21 cellular contexts compared by ENCODE assay signal in genomic region chr20:5145365-5146301, GRCh38. TPM values are rescaled to one million over a fixed set of nuclear protein-coding genes. Genes with fewer than 3 reads are reported as not detected.
A peak's percentile ranks its signal among the peaks of the same experiment; 100 is the strongest.
DNase-seq lines count a peak whose midpoint lies in the region; ATAC-seq, FAIRE-seq and TF ChIP-seq lines count a peak whose summit lies in the region.
"Had no signal": no experiment of that assay in that cellular context is flagged by ENCODE, and none has a peak within 500 bp of the region (broad histone marks: within the 10 kb centered on the region; RNA-seq: fewer than 3 reads in every experiment).

No MANE protein-coding gene starts in this region.

- peaks cover 64% of the 10 kb centered on the region for H3K79me2 ChIP-seq in osteoblast (ENCODE audit: insufficient read depth, low read length)

- H4K20me1 ChIP-seq in osteoblast (ENCODE audit: insufficient read depth, low read length): peaks cover 28% of the 10 kb centered on the region

- peak; percentile 37 for ATAC-seq in HG03432 (IDR thresholded peaks at IDR 0.05; ENCODE audit: unreplicated experiment)
- ATAC-seq: foreskin keratinocyte, left lobe of liver, Right ventricle myocardium inferior, T-cell had no signal

- intact Hi-C loops in ascending aorta (cut with DNase I): no loop called here

- H3K27me3 ChIP-seq in ascending aorta: no peaks in the 10 kb centered on the region
- H3K27me3 ChIP-seq in neutrophil: no peaks in the 10 kb centered on the region
- H3K27me3 ChIP-seq in osteoblast (ENCODE audit: insufficient read depth, low read length): no peaks in the 10 kb centered on the region
- H3K27me3 ChIP-seq: foreskin keratinocyte, MG63, tibial artery had no signal

- H3K9me3 ChIP-seq in ascending aorta: no peaks in the 10 kb centered on the region
- H3K9me3 ChIP-seq in neutrophil: no peaks in the 10 kb centered on the region
- H3K9me3 ChIP-seq in osteoblast (ENCODE audit: low read depth, low read length): no peaks in the 10 kb centered on the region
- H3K9me3 ChIP-seq: MG63, tibial artery had no signal

- TF ChIP-seq CTCF in ascending aorta (IDR thresholded peaks at IDR 0.05) (no peak), neutrophil (IDR thresholded peaks at IDR 0.05) (no peak), osteoblast (IDR thresholded peaks at IDR 0.05; ENCODE audit: extremely low read depth, low read depth, low read length) (no peak)

- no peak for TF ChIP-seq POLR2A in GM12891 (IDR thresholded peaks at IDR 0.05; ENCODE audit: low read depth, low read length)

- no peak overlapping the region for H3K4me3 ChIP-seq in ascending aorta
- H3K4me3 ChIP-seq in neutrophil (ENCODE audit: low read depth in 1 of 2, low read length in 1 of 2): peak overlapping the region; percentile 42 to 44
- H3K4me3 ChIP-seq in osteoblast (ENCODE audit: insufficient read depth, low read length): no peak overlapping the region
- H3K4me3 ChIP-seq: MG63, tibial artery had no signal

- no peaks in the 10 kb centered on the region for H3K36me3 ChIP-seq in ascending aorta
- H3K36me3 ChIP-seq in neutrophil: no peaks in the 10 kb centered on the region
- H3K36me3 ChIP-seq in osteoblast (ENCODE audit: insufficient read depth, low read length): no peaks in the 10 kb centered on the region
- H3K36me3 ChIP-seq: MG63, tibial artery, WERI-Rb-1 had no signal

- FAIRE-seq in GM12891 (lab: Jason Lieb, UNC): peak; percentile 52
- FAIRE-seq: astrocyte, endometrium, H54, small intestine had no signal

- no peak overlapping the region for H2AFZ ChIP-seq in osteoblast (ENCODE audit: low read length)

- H3K4me2 ChIP-seq in osteoblast (ENCODE audit: insufficient read depth, low read length): no peak overlapping the region

- H3K27ac ChIP-seq in ascending aorta (peak overlapping the region; percentile 0 to 24), neutrophil (peak overlapping the region; percentile 93), osteoblast (ENCODE audit: low read depth, low read length) (no peak overlapping the region)
- H3K27ac ChIP-seq: foreskin keratinocyte, WERI-Rb-1 had no signal

- no peak for DNase-seq in GM12891 (ENCODE audit: insufficient read length, low spot score)
- no peak for DNase-seq in ascending aorta (ENCODE audit: low spot score in 2 of 2)
- DNase-seq in putamen (ENCODE audit: low spot score): no peak
- no peak for DNase-seq in osteoblast (ENCODE audit: insufficient read length, low spot score, missing footprints)
- no peak for DNase-seq in activated CD4-positive, CD25-positive, alpha-beta regulatory T cell (lab: John Stamatoyannopoulos, UW)
- DNase-seq: activated gamma-delta T cell, foreskin keratinocyte, MG63, NCI-H2029 treated with DMSO at 0.1 percent for 48 hours, posterior cingulate gyrus, small intestine, T-cell, tibial artery, WERI-Rb-1 had no signal

- H3K4me1 ChIP-seq in ascending aorta (peaks cover 14 to 62% of the 10 kb centered on the region in 2 donors), neutrophil (ENCODE audit: control insufficient read depth in 1 of 2, insufficient read depth in 1 of 2, low read depth in 1 of 2, low read length in 1 of 2) (peaks cover 47 to 48% of the 10 kb centered on the region in 2 experiments), osteoblast (ENCODE audit: insufficient read depth, low read length) (peaks cover 8% of the 10 kb centered on the region)
- H3K4me1 ChIP-seq: foreskin keratinocyte had no signal

TF ChIP-seq in GM12891, 5 proteins besides CTCF, POLR2A, EP300 and RAD21:
- TF ChIP-seq SPI1 (IDR thresholded peaks at IDR 0.05; ENCODE audit: low read depth, low read length) (no peak), POU2F2 (IDR thresholded peaks at IDR 0.05; ENCODE audit: low read depth, low read length) (no peak)
TF ChIP-seq in GM12891: peak in this region for 0.

RNA-seq across cellular contexts. Expression of gene CDS2, which starts 18.8 kb away (rescaled TPM):
- 5.9 TPM for polyA plus RNA-seq in GM12891 (2012; ENCODE audit: low read depth, missing spikeins)
- total RNA-seq in ascending aorta (41.4 TPM), osteoblast (25.3 and 26.2 TPM in 2 replicates)

RNA-seq across cellular contexts. Expression of gene PCNA, which starts 25.9 kb away (rescaled TPM):
- polyA plus RNA-seq in GM12891 (2012; ENCODE audit: low read depth, missing spikeins): 269 TPM
- total RNA-seq in ascending aorta (52.5 TPM), osteoblast (62.2 and 66.2 TPM in 2 replicates)

RNA-seq across cellular contexts. Expression of gene TMEM230, which starts 32.8 kb away (rescaled TPM):
- 75.8 TPM for polyA plus RNA-seq in GM12891 (2012; ENCODE audit: low read depth, missing spikeins)
- total RNA-seq in ascending aorta: 114 TPM
- total RNA-seq in osteoblast: 108 and 141 TPM in 2 replicates

Comparison
In these comparisons a context has a peak if more than half of its experiments do, and no peak if none do; other contexts are left out.
1. H3K4me3 ChIP-seq: peak in neutrophil (2 of 2); none in ascending aorta (0 of 2) and osteoblast (single experiment).